ENCODE assay signal across 11 cellular contexts in the genomic region with DNA sequence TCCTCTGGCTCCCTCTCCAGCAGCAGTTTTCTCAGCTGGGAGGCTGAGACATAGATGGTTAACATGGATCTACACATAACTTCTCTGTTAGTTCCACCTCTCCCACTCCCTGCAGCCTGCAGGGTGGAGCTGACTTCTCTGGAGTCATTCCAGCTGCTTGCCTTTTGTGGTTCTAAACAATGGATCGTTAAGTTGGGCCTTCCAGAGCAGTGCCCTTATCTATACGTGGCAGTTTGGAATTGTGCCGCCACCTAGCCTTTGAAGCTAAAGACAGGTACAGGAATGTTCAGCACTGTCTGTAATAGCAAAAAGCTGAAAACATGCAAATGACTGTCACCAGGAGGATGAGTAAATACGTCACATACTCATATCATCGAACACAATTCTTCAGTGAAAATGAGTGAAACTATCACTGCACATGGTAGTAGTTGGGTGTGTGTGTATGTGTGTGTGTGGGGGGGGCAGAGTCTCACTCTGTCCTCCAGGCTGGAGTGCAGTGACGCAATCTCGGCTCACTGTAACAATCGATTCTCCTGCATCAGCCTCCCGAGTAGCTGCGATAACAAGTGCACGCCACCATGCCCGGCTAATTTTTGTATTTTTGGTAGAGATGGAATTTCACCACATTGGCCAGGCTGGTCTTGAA. TPM values are rescaled to one million over a fixed set of nuclear protein-coding genes. Genes with fewer than 3 reads are reported as not detected.
DNase-seq lines count a peak whose midpoint lies in the region; ATAC-seq and TF ChIP-seq lines count a peak whose summit lies in the region.
"Had no signal": no experiment of that assay in that cellular context is flagged by ENCODE, and none has a peak within 500 bp of the region (broad histone marks: within the 10 kb centered on the region; RNA-seq: fewer than 3 reads in every experiment).

No MANE protein-coding gene starts in this region.

- no peak overlapping the region for H3K4me3 ChIP-seq in Panc1 (ENCODE audit: low read depth in 2 of 2, low read length in 2 of 2)
- no peak overlapping the region for H3K4me3 ChIP-seq in rectal smooth muscle tissue (ENCODE audit: low read length)
- H3K4me3 ChIP-seq in MM.1S (ENCODE audit: low read length), result no peak overlapping the region

- no peak overlapping the region for H2AFZ ChIP-seq in MM.1S (ENCODE audit: low read length)

- CTCF ChIA-PET in Panc1 (lab: Charles Lee), result no interaction called here

- H3F3A ChIP-seq in MM.1S (ENCODE audit: insufficient read depth, low read length), result no peaks in the 10 kb centered on the region

- ATAC-seq in Panc1, result peak; percentile 75
- peak; percentile 19 for ATAC-seq in foreskin keratinocyte

- intact Hi-C loops in Panc1 (cut with micrococcal nuclease; ENCODE audit: unreplicated experiment) (no loop called here), posterior vena cava (cut with DNase I) (no loop called here)

- POLR2A ChIA-PET in Panc1 (lab: Charles Lee), result interaction anchor here (0.6 kb wide), 2 partner anchors 47 to 107 kb away, joined by 4 to 7 read pairs; no protein-coding TSS in a partner anchor

- no peaks in the 10 kb centered on the region for H4K20me1 ChIP-seq in MM.1S (ENCODE audit: insufficient read depth, low read length)

- H3K9ac ChIP-seq in rectal smooth muscle tissue (ENCODE audit: low read length), result no peak overlapping the region
- no peak overlapping the region for H3K9ac ChIP-seq in MM.1S (ENCODE audit: low read length)

- peak; percentile 23 for DNase-seq in DMS 273 (lab: John Stamatoyannopoulos, UW; ENCODE audit: unreplicated experiment)
- no peak for DNase-seq in DMS 273 treated with DMSO at 0.1 percent for 48 hours (lab: John Stamatoyannopoulos, UW)
- DNase-seq in Panc1 (ENCODE audit: low read depth, low spot score), result no peak
- peak; percentile 34 to 68 for DNase-seq in foreskin keratinocyte
- DNase-seq in posterior vena cava (ENCODE audit: low spot score), result no peak
- DNase-seq in activated CD4-positive, alpha-beta T cell treated with anti-CD3 and anti-CD28 coated beads, Interleukin-2, amount 50 U/mL, for 1 hour, result no peak
- DNase-seq in MM.1S, result no peak
- DNase-seq: brain microvascular endothelial cell, T-helper 9 cell had no signal

- BruUV-seq in Panc1 (replicated peaks; lab: Mats Ljungman, UMichigan), result no TSS peak

- in situ Hi-C loops in Panc1 (cut with HindIII; ENCODE audit: low pct_unique_long_range_greater_than_20kb, low sequenced_read_pairs), result no loop called here

- H3K36me3 ChIP-seq in Panc1 (ENCODE audit: control insufficient read depth, insufficient read depth, low read length), result no peaks in the 10 kb centered on the region
- no peaks in the 10 kb centered on the region for H3K36me3 ChIP-seq in rectal smooth muscle tissue (ENCODE audit: control insufficient read depth, insufficient read depth, low read length)
- H3K36me3 ChIP-seq in MM.1S (replicated peaks; ENCODE audit: insufficient read depth, low read length), result no peaks in the 10 kb centered on the region
- H3K36me3 ChIP-seq: brain microvascular endothelial cell had no signal

- no peaks in the 10 kb centered on the region for H3K27me3 ChIP-seq in Panc1 (ENCODE audit: control insufficient read depth, insufficient read depth, low read length)
- no peaks in the 10 kb centered on the region for H3K27me3 ChIP-seq in foreskin keratinocyte
- no peaks in the 10 kb centered on the region for H3K27me3 ChIP-seq in rectal smooth muscle tissue (ENCODE audit: control insufficient read depth, insufficient read depth, low read length)
- no peaks in the 10 kb centered on the region for H3K27me3 ChIP-seq in MM.1S (replicated peaks; ENCODE audit: insufficient read depth, low read length)
- H3K27me3 ChIP-seq: brain microvascular endothelial cell had no signal

- H3K27ac ChIP-seq in Panc1 (ENCODE audit: low read length), result peak overlapping the region; percentile 82
- H3K27ac ChIP-seq in foreskin keratinocyte, result no peak overlapping the region
- peak overlapping the region; percentile 11 for H3K27ac ChIP-seq in rectal smooth muscle tissue (ENCODE audit: low read depth, low read length)
- H3K27ac ChIP-seq in MM.1S (ENCODE audit: low read length), result no peak overlapping the region
- H3K27ac ChIP-seq: brain microvascular endothelial cell had no signal

- H3K79me2 ChIP-seq in MM.1S (ENCODE audit: low read length), result no peaks in the 10 kb centered on the region

- no peak for TF ChIP-seq CTCF in Panc1 (IDR thresholded peaks at IDR 0.05)
- TF ChIP-seq CTCF in foreskin keratinocyte (conservative IDR thresholded peaks at IDR 0.05), result peak; percentile 9
- TF ChIP-seq CTCF in MM.1S (IDR thresholded peaks at IDR 0.05; ENCODE audit: low read length), result no peak

- H3K4me2 ChIP-seq in MM.1S (ENCODE audit: low read depth, low read length), result no peak overlapping the region

- H3K4me1 ChIP-seq in Panc1 (ENCODE audit: control insufficient read depth, insufficient read depth, low read length) (peaks cover 30% of the 10 kb centered on the region), foreskin keratinocyte (peaks cover 10% of the 10 kb centered on the region), rectal smooth muscle tissue (ENCODE audit: control insufficient read depth, insufficient read depth, low read length) (no peaks in the 10 kb centered on the region), MM.1S (ENCODE audit: low read length) (no peaks in the 10 kb centered on the region)

- H3K9me3 ChIP-seq in Panc1 (ENCODE audit: control insufficient read depth, insufficient read depth, low read depth, low read length) (no peaks in the 10 kb centered on the region), MM.1S (replicated peaks; ENCODE audit: insufficient read depth, low read length) (no peaks in the 10 kb centered on the region)

- no peaks in the 10 kb centered on the region for H3K9me2 ChIP-seq in MM.1S (replicated peaks; ENCODE audit: insufficient read depth, low read length)

RNA-seq across cellular contexts. Expression of a gene that starts 50.3 kb away (rescaled TPM):
- total RNA-seq in Panc1 (2021; ENCODE audit: unreplicated experiment), result 3.3 TPM
- 3.3 TPM for polyA plus RNA-seq in Panc1 (2012; ENCODE audit: insufficient read length)
- 0.25 TPM in 1 of 2 replicates, not detected in the other for total RNA-seq in foreskin keratinocyte
- polyA plus RNA-seq in foreskin keratinocyte, result 0.11 and 0.13 TPM in 2 replicates
- total RNA-seq in posterior vena cava, result not detected
- polyA plus RNA-seq: neural cell had no signal

RNA-seq across cellular contexts. Expression of a gene that starts 58.7 kb away (rescaled TPM):
- total RNA-seq in Panc1 (2021; ENCODE audit: unreplicated experiment) (202 TPM), foreskin keratinocyte (219 and 303 TPM in 2 replicates), posterior vena cava (10 to 100 TPM; 56.6 to 72.1 TPM)
- 510 TPM for polyA plus RNA-seq in Panc1 (2012; ENCODE audit: insufficient read length)
- 267 and 379 TPM in 2 replicates for polyA plus RNA-seq in foreskin keratinocyte
- polyA plus RNA-seq: neural cell had no signal

Comparison
In these comparisons a context has a peak if more than half of its experiments do, and no peak if none do; other contexts are left out.
1. DNase-seq: peak in DMS 273 (single experiment) and foreskin keratinocyte (2 of 2); none in DMS 273 treated with DMSO at 0.1 percent for 48 hours (single experiment), Panc1 (single experiment), posterior vena cava (single experiment), activated CD4-positive, alpha-beta T cell treated with anti-CD3 and anti-CD28 coated beads, Interleukin-2, amount 50 U/mL, for 1 hour (single experiment) and MM.1S (single experiment).
2. H3K27ac ChIP-seq: peak in Panc1 (single experiment) and rectal smooth muscle tissue (single experiment); none in foreskin keratinocyte (single experiment) and MM.1S (single experiment).